In genomic region chrX:53086464-53086863, GRCh38 we compare ENCODE assay signal across 15 cellular contexts. TPM values are rescaled to one million over a fixed set of nuclear protein-coding genes. Genes with fewer than 3 reads are reported as not detected.
DNase-seq lines count a peak whose midpoint lies in the region; ATAC-seq and TF ChIP-seq lines count a peak whose summit lies in the region.
"Had no signal": no experiment of that assay in that cellular context is flagged by ENCODE, and none has a peak within 500 bp of the region (broad histone marks: within the 10 kb centered on the region; RNA-seq: fewer than 3 reads in every experiment).

No MANE protein-coding gene starts in this region.

- peaks cover 42 to 67% (median 46%) of the 10 kb centered on the region in 3 donors for H3K4me1 Mint-ChIP-seq in CD8-positive, alpha-beta memory T cell
- peaks cover 64% of the 10 kb centered on the region for H3K4me1 Mint-ChIP-seq in activated CD4-positive, alpha-beta memory T cell treated with anti-CD3 and anti-CD28 coated beads for 36 hours (ENCODE audit: low read depth)

- no peak for DNase-seq in CD8-positive, alpha-beta memory T cell
- no peak for DNase-seq in activated CD4-positive, alpha-beta memory T cell treated with anti-CD3 and anti-CD28 coated beads for 36 hours
- peak; percentile 16 to 74 (median 63) for DNase-seq in heart left ventricle
- peak; percentile 69 to 81 for DNase-seq in gastrocnemius medialis
- no peak for DNase-seq in T-helper 2 cell
- DNase-seq in NCI-H146 (lab: John Stamatoyannopoulos, UW): no peak
- DNase-seq: DMS153, H9, NCI-H1417, T-helper 1 cell had no signal

- TF ChIP-seq CTCF in heart left ventricle (IDR thresholded peaks at IDR 0.05) (no peak), gastrocnemius medialis (IDR thresholded peaks at IDR 0.05 in 4 of 5, conservative IDR thresholded peaks at IDR 0.05 in 1 of 5) (no peak)

- peaks cover 5 to 69% (median 9%) of the 10 kb centered on the region in 3 donors for H3K36me3 Mint-ChIP-seq in CD8-positive, alpha-beta memory T cell
- peaks cover 38% of the 10 kb centered on the region for H3K36me3 Mint-ChIP-seq in activated CD4-positive, alpha-beta memory T cell treated with anti-CD3 and anti-CD28 coated beads for 36 hours

- peaks cover 22% of the 10 kb centered on the region for H3K36me3 ChIP-seq in CD8-positive, alpha-beta memory T cell (ENCODE audit: insufficient read depth, low read length)
- peaks cover 0 to 28% (median 7%) of the 10 kb centered on the region in 9 donors for H3K36me3 ChIP-seq in heart left ventricle
- H3K36me3 ChIP-seq in gastrocnemius medialis: no peaks in the 10 kb centered on the region

- ATAC-seq in heart left ventricle (peak in 2 of 4 donors; percentile 12 to 30), gastrocnemius medialis (peak; percentile 42 to 50), GM19035 (IDR thresholded peaks at IDR 0.05; ENCODE audit: unreplicated experiment) (no peak), SK-N-SH treated with all-trans-retinoic acid at 6 μM for 48 hours (no peak)
- ATAC-seq: GM12878 had no signal

- H3K27me3 Mint-ChIP-seq in CD8-positive, alpha-beta memory T cell: peaks cover 0 to 23% of the 10 kb centered on the region in 2 donors
- no peaks in the 10 kb centered on the region for H3K27me3 Mint-ChIP-seq in activated CD4-positive, alpha-beta memory T cell treated with anti-CD3 and anti-CD28 coated beads for 36 hours

- in situ Hi-C loops in gastrocnemius medialis (cut with MboI; ENCODE audit: low sequenced_read_pairs in 4 of 4): loop anchor here in 1 of 4 donors (25.0 kb wide), 1 partner anchor 126 kb away; no protein-coding TSS in a partner anchor

- H3K27ac ChIP-seq in CD8-positive, alpha-beta memory T cell (ENCODE audit: low read depth, low read length): no peak overlapping the region
- peak overlapping the region in 7 of 12 donors; percentile 43 to 94 (median 85) for H3K27ac ChIP-seq in heart left ventricle
- peak overlapping the region; percentile 5 to 91 (median 87) for H3K27ac ChIP-seq in gastrocnemius medialis
- H3K27ac ChIP-seq: epithelial cell of prostate had no signal

- peak overlapping the region in 5 of 8 donors; percentile 70 to 100 (median 94) for H3K27ac Mint-ChIP-seq in CD8-positive, alpha-beta memory T cell
- peak overlapping the region; percentile 16 for H3K27ac Mint-ChIP-seq in activated CD4-positive, alpha-beta memory T cell treated with anti-CD3 and anti-CD28 coated beads for 36 hours
- H3K27ac Mint-ChIP-seq: H9 had no signal

- CTCF ChIA-PET in CD8-positive, alpha-beta memory T cell (lab: Charles Lee): interaction anchor here (2.2 kb wide), 1 partner anchor 14 kb away, joined by 8 read pairs; no protein-coding TSS in a partner anchor
- CTCF ChIA-PET in activated CD4-positive, alpha-beta memory T cell treated with anti-CD3 and anti-CD28 coated beads for 36 hours (lab: Charles Lee): no interaction called here

- intact Hi-C loops in activated CD4-positive, alpha-beta memory T cell treated with anti-CD3 and anti-CD28 coated beads for 36 hours (cut with micrococcal nuclease): loop anchor here (10.0 kb wide), 1 partner anchor 958 kb away; the partner anchor contains the start of gene PHF8
- intact Hi-C loops in heart left ventricle (cut with DNase I): loop anchor here in 1 of 10 donors (10.0 kb wide), 1 partner anchor 138 kb away; the partner anchor contains the start of gene KDM5C
- intact Hi-C loops in gastrocnemius medialis (cut with DNase I; ENCODE audit: low total_unique reads): no loop called here

- H3K4me3 Mint-ChIP-seq in CD8-positive, alpha-beta memory T cell: peak overlapping the region in 2 of 7 donors; percentile 23 to 67
- no peak overlapping the region for H3K4me3 Mint-ChIP-seq in activated CD4-positive, alpha-beta memory T cell treated with anti-CD3 and anti-CD28 coated beads for 36 hours

- POLR2A ChIA-PET in CD8-positive, alpha-beta memory T cell (lab: Charles Lee): no interaction called here
- POLR2A ChIA-PET in activated CD4-positive, alpha-beta memory T cell treated with anti-CD3 and anti-CD28 coated beads for 36 hours (lab: Charles Lee): no interaction called here

- peaks cover 0 to 2% (median 0%) of the 10 kb centered on the region in 5 donors for H3K9me3 Mint-ChIP-seq in CD8-positive, alpha-beta memory T cell
- no peaks in the 10 kb centered on the region for H3K9me3 Mint-ChIP-seq in activated CD4-positive, alpha-beta memory T cell treated with anti-CD3 and anti-CD28 coated beads for 36 hours

- no peaks in the 10 kb centered on the region for H3K9me3 ChIP-seq in CD8-positive, alpha-beta memory T cell (ENCODE audit: low read length)
- H3K9me3 ChIP-seq in heart left ventricle: no peaks in the 10 kb centered on the region
- no peaks in the 10 kb centered on the region for H3K9me3 ChIP-seq in gastrocnemius medialis
- H3K9me3 ChIP-seq: ascending aorta had no signal

- no peaks in the 10 kb centered on the region for H3K27me3 ChIP-seq in CD8-positive, alpha-beta memory T cell (ENCODE audit: insufficient read depth, low read length, poor library complexity, severe bottlenecking)
- H3K27me3 ChIP-seq in heart left ventricle (peaks cover 0 to 3% (median 0%) of the 10 kb centered on the region in 9 donors), gastrocnemius medialis (no peaks in the 10 kb centered on the region)
- H3K27me3 ChIP-seq: ascending aorta had no signal

- TF ChIP-seq POLR2A in heart left ventricle (IDR thresholded peaks at IDR 0.05): no peak
- TF ChIP-seq POLR2A in gastrocnemius medialis (IDR thresholded peaks at IDR 0.05): no peak

- peaks cover 19% of the 10 kb centered on the region for H3K4me1 ChIP-seq in CD8-positive, alpha-beta memory T cell (ENCODE audit: insufficient read depth, low read length)
- H3K4me1 ChIP-seq in heart left ventricle: peaks cover 0 to 31% (median 8%) of the 10 kb centered on the region in 12 donors
- H3K4me1 ChIP-seq in gastrocnemius medialis: peaks cover 0 to 10% of the 10 kb centered on the region in 2 donors

- H3K4me3 ChIP-seq in CD8-positive, alpha-beta memory T cell (ENCODE audit: low read length): no peak overlapping the region
- no peak overlapping the region for H3K4me3 ChIP-seq in heart left ventricle
- no peak overlapping the region for H3K4me3 ChIP-seq in gastrocnemius medialis
- H3K4me3 ChIP-seq: GM12878 had no signal

- 37 to 49% (median 45%) methylated on average over 6 of the region's 6 CpGs for WGBS in heart left ventricle, 4 donors

TF ChIP-seq in SK-N-SH treated with all-trans-retinoic acid at 6 μM for 48 hours, 23 proteins besides CTCF, POLR2A, EP300 and RAD21 (continues in another document):
- no peak for TF ChIP-seq ARNTL (CRISPR knock-in tag; IDR thresholded peaks at IDR 0.05; ENCODE audit: borderline replicate concordance, low read depth)
- no peak for TF ChIP-seq RARB (CRISPR knock-in tag; IDR thresholded peaks at IDR 0.05)
- no peak for TF ChIP-seq PPARA (CRISPR knock-in tag; IDR thresholded peaks at IDR 0.05; ENCODE audit: borderline replicate concordance)
- no peak for TF ChIP-seq ZFP30 (CRISPR knock-in tag; IDR thresholded peaks at IDR 0.05)
- TF ChIP-seq TSHZ2 (CRISPR knock-in tag; IDR thresholded peaks at IDR 0.05): no peak
- no peak for TF ChIP-seq SNAI2 (CRISPR knock-in tag; IDR thresholded peaks at IDR 0.05)

RNA-seq across cellular contexts. Expression of gene TSPYL2, which starts 4.3 kb away (rescaled TPM):
- total RNA-seq in CD8-positive, alpha-beta memory T cell: 10 to 100 TPM; 38.4 to 47.9 TPM
- 23.1 TPM for polyA plus RNA-seq in CD8-positive, alpha-beta memory T cell
- 10 to 100 TPM; 70.6 to 72.8 TPM for total RNA-seq in activated CD4-positive, alpha-beta memory T cell treated with anti-CD3 and anti-CD28 coated beads for 36 hours
- total RNA-seq in heart left ventricle: 10 to 100 TPM; 17.7 to 72.0 (median 26.2) TPM
- polyA plus RNA-seq in heart left ventricle: 100 to 1,000 TPM in 1 of 2 donors, 10 to 100 TPM in 1; 29.7 to 167 TPM
- 100 to 1,000 TPM in 1 of 4 donors, 10 to 100 TPM in 3; 46.7 to 161 (median 78.6) TPM for total RNA-seq in gastrocnemius medialis

RNA-seq across cellular contexts. Expression of gene KANTR, which starts 7.5 kb away (rescaled TPM):
- 1 to 10 TPM; 4.6 to 4.8 TPM for total RNA-seq in CD8-positive, alpha-beta memory T cell
- 1.6 TPM for polyA plus RNA-seq in CD8-positive, alpha-beta memory T cell
- total RNA-seq in activated CD4-positive, alpha-beta memory T cell treated with anti-CD3 and anti-CD28 coated beads for 36 hours: 1 to 10 TPM; 5.9 to 6.4 TPM
- total RNA-seq in heart left ventricle: 1 to 10 TPM; 2.5 to 9.2 (median 6.4) TPM
- 1 to 10 TPM; 2.5 to 5.9 TPM for polyA plus RNA-seq in heart left ventricle
- total RNA-seq in gastrocnemius medialis: 10 to 100 TPM in 2 of 4 donors, 1 to 10 TPM in 2; 3.0 to 13.0 (median 7.4) TPM

RNA-seq across cellular contexts. Expression of gene GPR173, which starts 37.9 kb away (rescaled TPM):
- not detected for total RNA-seq in CD8-positive, alpha-beta memory T cell
- not detected for polyA plus RNA-seq in CD8-positive, alpha-beta memory T cell
- total RNA-seq in activated CD4-positive, alpha-beta memory T cell treated with anti-CD3 and anti-CD28 coated beads for 36 hours: not detected
- total RNA-seq in heart left ventricle (1 to 10 TPM in 4 of 9 donors, under 1 TPM in 5; 0.32 to 2.6 (median 0.75) TPM), gastrocnemius medialis (under 1 TPM in 3 of 4 donors, not detected in 1; 0.07 to 0.31 (median 0.10) TPM)
- under 1 TPM; 0.38 to 0.75 TPM for polyA plus RNA-seq in heart left ventricle

Comparison
In these comparisons a context has a peak if more than half of its experiments do, and no peak if none do; other contexts are left out.
1. DNase-seq: peak in heart left ventricle (5 of 5) and gastrocnemius medialis (2 of 2); none in CD8-positive, alpha-beta memory T cell (0 of 5), activated CD4-positive, alpha-beta memory T cell treated with anti-CD3 and anti-CD28 coated beads for 36 hours (single experiment), T-helper 2 cell (0 of 5) and NCI-H146 (single experiment).
2. ATAC-seq: peak in gastrocnemius medialis (2 of 2); none in GM19035 (single experiment) and SK-N-SH treated with all-trans-retinoic acid at 6 μM for 48 hours (single experiment).